36 cellular contexts compared by ENCODE assay signal in genomic region chr2:61675204-61675603, GRCh38.
"Had no signal": no experiment of that assay in that cellular context is flagged by ENCODE, and none has a peak within 500 bp of the region (broad histone marks: within the 10 kb centered on the region; RNA-seq: fewer than 3 reads in every experiment).

No MANE protein-coding gene starts in this region.

- DNase-seq: Karpas-422, Kasumi-1, MG63, MM.1S, MV-4-11, NCI-H1048, NCI-H1092, NCI-H1092 treated with DMSO at 0.1 percent for 48 hours, NCI-H1105, NCI-H1105 treated with DMSO at 0.1 percent for 48 hours, NCI-H1417, NCI-H1417 treated with DMSO at 0.1 percent for 48 hours, NCI-H1436, NCI-H1436 treated with DMSO at 0.1 percent for 48 hours, NCI-H146, NCI-H1694, NCI-H1694 treated with DMSO at 0.1 percent for 48 hours, NCI-H187, NCI-H1930, NCI-H2029, NCI-H2029 treated with DMSO at 0.1 percent for 48 hours, NCI-H2081, NCI-H2081 treated with DMSO at 0.1 percent for 48 hours, NCI-H2107, NCI-H2171, NCI-H2171 treated with DMSO at 0.1 percent for 48 hours, NCI-H2227 treated with DMSO at 0.1 percent for 48 hours, NCI-H226, NCI-H345, NCI-H446, NCI-H446 treated with DMSO at 0.1 percent for 48 hours, NCI-H510A, NCI-H510A treated with DMSO at 0.1 percent for 48 hours, NCI-H524, NCI-H524 treated with DMSO at 0.1 percent for 48 hours, NCI-H526 had no signal

- H3K4me3 ChIP-seq: MG63 had no signal

- H3K27me3 ChIP-seq: MG63 had no signal

- H3K36me3 ChIP-seq: MG63 had no signal
